1 cellular context compared by ENCODE assay signal in genomic region chr10:95562326-95562725, GRCh38.
TF ChIP-seq lines count a peak whose summit lies in the region.

No MANE protein-coding gene starts in this region.

TF ChIP-seq in H1, 55 proteins besides CTCF, POLR2A, EP300 and RAD21:
- no peak for TF ChIP-seq BRCA1 (IDR thresholded peaks at IDR 0.05; ENCODE audit: low read depth, low read length)
- no peak for TF ChIP-seq CREB1 (IDR thresholded peaks at IDR 0.05)
- TF ChIP-seq SP2 (IDR thresholded peaks at IDR 0.05; ENCODE audit: low read length), result no peak
- TF ChIP-seq SUZ12 (IDR thresholded peaks at IDR 0.05; ENCODE audit: low read length), result no peak
- TF ChIP-seq SIN3A (conservative IDR thresholded peaks at IDR 0.05 in 1 of 2, IDR thresholded peaks at IDR 0.05 in 1 of 2; ENCODE audit: low read depth in 1 of 2, low read length in 2 of 2), result no peak
- no peak for TF ChIP-seq HDAC6 (IDR thresholded peaks at IDR 0.05; ENCODE audit: low read depth, low read length)
- TF ChIP-seq TAF1 (IDR thresholded peaks at IDR 0.05; ENCODE audit: low read depth, low read length), result no peak
- no peak for TF ChIP-seq HDAC2 (IDR thresholded peaks at IDR 0.05; ENCODE audit: borderline replicate concordance in 1 of 2, low read depth in 2 of 2, low read length in 2 of 2)
- no peak for TF ChIP-seq SIX5 (IDR thresholded peaks at IDR 0.05; ENCODE audit: low read depth, low read length)
- TF ChIP-seq CBX8 (IDR thresholded peaks at IDR 0.05; ENCODE audit: borderline replicate concordance, low read depth, low read length), result no peak
- no peak for TF ChIP-seq USF2 (IDR thresholded peaks at IDR 0.05; ENCODE audit: low read length)
- no peak for TF ChIP-seq RXRA (IDR thresholded peaks at IDR 0.05; ENCODE audit: insufficient read depth, low read depth, low read length)
- no peak for TF ChIP-seq FOSL1 (IDR thresholded peaks at IDR 0.05; ENCODE audit: insufficient read depth, low read depth, low read length)
- TF ChIP-seq KDM5A (IDR thresholded peaks at IDR 0.05; ENCODE audit: low read length), result no peak
- TF ChIP-seq GABPA (IDR thresholded peaks at IDR 0.05; ENCODE audit: borderline replicate concordance, insufficient read depth, low read length), result no peak
